Comparison of ENCODE assay signal across 16 cellular contexts in genomic region chr20:19740503-19740902, GRCh38. TPM values are rescaled to one million over a fixed set of nuclear protein-coding genes. Genes with fewer than 3 reads are reported as not detected.
A peak's percentile ranks its signal among the peaks of the same experiment; 100 is the strongest.
DNase-seq lines count a peak whose midpoint lies in the region; TF ChIP-seq lines count a peak whose summit lies in the region.
"Had no signal": no experiment of that assay in that cellular context is flagged by ENCODE, and none has a peak within 500 bp of the region (broad histone marks: within the 10 kb centered on the region; RNA-seq: fewer than 3 reads in every experiment).

No MANE protein-coding gene starts in this region.

- no peaks in the 10 kb centered on the region for H3K27me3 ChIP-seq in H9 (ENCODE audit: insufficient read depth, low read length)
- H3K27me3 ChIP-seq: BLaER1 treated with 17β-estradiol and CSF1 and Interleukin-3, amounts not matched to agents 10 nM and 100 nM had no signal

- H3K14ac ChIP-seq in H9 (ENCODE audit: insufficient read depth, low read length) = no peak overlapping the region

- H3K36me3 Mint-ChIP-seq in H9 (ENCODE audit: insufficient read depth in 1 of 3, low read depth in 3 of 3) = peaks cover 0 to 3% (median 2%) of the 10 kb centered on the region in 3 experiments; a peak in 1 of 7 replicates
- H3K36me3 Mint-ChIP-seq in type B pancreatic cell = peaks cover 8% of the 10 kb centered on the region
- H3K36me3 Mint-ChIP-seq: CD8-positive, alpha-beta T cell had no signal

- H3K27me3 Mint-ChIP-seq in H9 (ENCODE audit: low read depth) = peaks cover 2% of the 10 kb centered on the region; the same call in 1 of the 2 replicates
- H3K27me3 Mint-ChIP-seq in type B pancreatic cell = no peaks in the 10 kb centered on the region

- no peak overlapping the region for H3K4ac ChIP-seq in H9 (ENCODE audit: low read depth, low read length)

- peaks cover 16 to 18% of the 10 kb centered on the region in 2 experiments for H3K4me1 Mint-ChIP-seq in H9
- peaks cover 34% of the 10 kb centered on the region for H3K4me1 Mint-ChIP-seq in type B pancreatic cell (ENCODE audit: unreplicated experiment)

- H3K23ac ChIP-seq in H9 (ENCODE audit: insufficient read length, low read depth, low read length) = no peak overlapping the region

- no peak overlapping the region for H2BK12ac ChIP-seq in H9 (ENCODE audit: insufficient read length, low read depth, low read length)

- H3K4me3 Mint-ChIP-seq in H9 (no peak overlapping the region), type B pancreatic cell (peak overlapping the region; percentile 15)
- H3K4me3 Mint-ChIP-seq: B cell; CD4-positive, alpha-beta T cell; CD8-positive, alpha-beta T cell had no signal

- TF ChIP-seq CTCF in H9 (conservative IDR thresholded peaks at IDR 0.05) (no peak), type B pancreatic cell (conservative IDR thresholded peaks at IDR 0.05) (no peak)

- no peak overlapping the region for H2AK5ac ChIP-seq in H9 (ENCODE audit: insufficient read length, low read length)

- H2BK20ac ChIP-seq in H9 (ENCODE audit: low read depth, low read length, poor library complexity, severe bottlenecking) = peak overlapping the region; percentile 26

- H3K79me2 ChIP-seq in H9 (ENCODE audit: insufficient read depth, low read length) = no peaks in the 10 kb centered on the region

- no peak overlapping the region for H4K91ac ChIP-seq in H9 (ENCODE audit: insufficient read length, low read depth, low read length)

- no peaks in the 10 kb centered on the region for H3K9me3 ChIP-seq in H9 (ENCODE audit: control insufficient read depth, low read depth, low read length)

- no peak overlapping the region for H3K27ac ChIP-seq in H9 (ENCODE audit: insufficient read length, low read depth, low read length)
- H3K27ac ChIP-seq: 22Rv1, C4-2B had no signal

- peak; percentile 6 for DNase-seq in DMS79 treated with DMSO at 0.1 percent for 48 hours (lab: John Stamatoyannopoulos, UW)
- no peak for DNase-seq in DMS79 (lab: John Stamatoyannopoulos, UW)
- no peak for DNase-seq in H9
- DNase-seq in type B pancreatic cell (ENCODE audit: extremely low spot score, unreplicated experiment) = no peak
- DNase-seq in hippocampal formation (lab: John Stamatoyannopoulos, UW) = no peak
- DNase-seq: AML-193; Caco-2; Calu3; CD4-positive, alpha-beta T cell; CD8-positive, alpha-beta T cell; GF-D8 had no signal

- no peak overlapping the region for H2BK15ac ChIP-seq in H9 (ENCODE audit: low read depth, low read length)

- no peaks in the 10 kb centered on the region for H4K20me1 ChIP-seq in H9 (ENCODE audit: control insufficient read depth, insufficient read depth, insufficient read length)
- H4K20me1 ChIP-seq: BLaER1 treated with 17β-estradiol and CSF1 and Interleukin-3, amounts not matched to agents 10 nM and 100 nM had no signal

- H3K4me1 ChIP-seq in H9 (ENCODE audit: insufficient read depth, low read length) = no peaks in the 10 kb centered on the region; the same call in 1 of the 2 replicates

- no peak overlapping the region for H3K9ac ChIP-seq in H9 (ENCODE audit: extremely low read depth, insufficient read length, low read length)
- H3K9ac ChIP-seq: BLaER1 treated with 17β-estradiol and CSF1 and Interleukin-3, amounts not matched to agents 10 nM and 100 nM had no signal

- no peak overlapping the region for H4K5ac ChIP-seq in H9 (ENCODE audit: insufficient read length, low read depth, low read length)

- H3K27ac Mint-ChIP-seq in H9 (no peak overlapping the region), type B pancreatic cell (peak overlapping the region; percentile 52)
- H3K27ac Mint-ChIP-seq: B cell; CD4-positive, alpha-beta T cell; CD8-positive, alpha-beta T cell had no signal

- H3K18ac ChIP-seq in H9 (ENCODE audit: insufficient read length, low read depth, low read length) = no peak overlapping the region

- no peak overlapping the region for H4K8ac ChIP-seq in H9 (replicated peaks; ENCODE audit: insufficient read length, low read depth, low read length)

- no peak overlapping the region for H3K4me2 ChIP-seq in H9 (ENCODE audit: insufficient read depth, insufficient read length, low read length)
- H3K4me2 ChIP-seq: A549 had no signal

- no peak overlapping the region for H3T11ph ChIP-seq in H9 (ENCODE audit: low read length)

- H3K9me3 Mint-ChIP-seq in H9 = peaks cover 4 to 6% of the 10 kb centered on the region in 2 experiments
- H3K9me3 Mint-ChIP-seq in type B pancreatic cell = peaks cover 8% of the 10 kb centered on the region
- H3K9me3 Mint-ChIP-seq: CD8-positive, alpha-beta T cell had no signal

- no peaks in the 10 kb centered on the region for H3K79me1 ChIP-seq in H9 (ENCODE audit: insufficient read depth, low read depth, low read length, poor library complexity, severe bottlenecking)

- H2BK5ac ChIP-seq in H9 (ENCODE audit: insufficient read length, low read length) = no peak overlapping the region

- H3K23me2 ChIP-seq in H9 (ENCODE audit: insufficient read length, low read depth, low read length, poor library complexity, severe bottlenecking) = no peaks in the 10 kb centered on the region

- H3K56ac ChIP-seq in H9 (ENCODE audit: insufficient read length, low read depth, low read length) = no peak overlapping the region

- no peak overlapping the region for H2BK120ac ChIP-seq in H9 (ENCODE audit: low read depth, low read length, poor library complexity, severe bottlenecking)

- no CpG with 5 or more reads among the region's 3 CpGs for WGBS in H9 (ENCODE audit: extremely low coverage, insufficient read length, low lambda C conversion rate)

- H2AFZ ChIP-seq in H9 (ENCODE audit: low read length) = no peak overlapping the region

RNA-seq across cellular contexts. Expression of gene RIN2, which starts 17.6 kb away (rescaled TPM):
- total RNA-seq in H9 (2021) (1.0 and 1.1 TPM in 2 replicates), type B pancreatic cell (ENCODE audit: low replicate concordance) (44.8 and 46.8 TPM in 2 replicates)
- total RNA-seq: CD8-positive, alpha-beta T cell had no signal

Comparison
In these comparisons a context has a peak if more than half of its experiments do, and no peak if none do; other contexts are left out.
1. RNA of gene RIN2, which starts 17.6 kb away (total RNA-seq): 44.8 to 46.8 TPM in type B pancreatic cell; 1.0 to 1.1 TPM in H9; every median in the first group is over 10 times any median in the second.